In genomic region chr3:169880565-169881250, GRCh38 we compare ENCODE assay signal across 1 cellular context.
TF ChIP-seq lines count a peak whose summit lies in the region.

No MANE protein-coding gene starts in this region.

TF ChIP-seq in Ishikawa, 13 proteins besides CTCF, POLR2A, EP300 and RAD21 (continued from another document):
- TF ChIP-seq, protein P1, sequence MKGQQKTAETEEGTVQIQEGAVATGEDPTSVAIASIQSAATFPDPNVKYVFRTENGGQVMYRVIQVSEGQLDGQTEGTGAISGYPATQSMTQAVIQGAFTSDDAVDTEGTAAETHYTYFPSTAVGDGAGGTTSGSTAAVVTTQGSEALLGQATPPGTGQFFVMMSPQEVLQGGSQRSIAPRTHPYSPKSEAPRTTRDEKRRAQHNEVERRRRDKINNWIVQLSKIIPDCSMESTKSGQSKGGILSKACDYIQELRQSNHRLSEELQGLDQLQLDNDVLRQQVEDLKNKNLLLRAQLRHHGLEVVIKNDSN (IDR thresholded peaks at IDR 0.05) = 0 out of 2 replicates have a peak, but pooled peaks have one; percentile 30
